ENCODE assay signal across 21 cellular contexts in the genomic region with DNA sequence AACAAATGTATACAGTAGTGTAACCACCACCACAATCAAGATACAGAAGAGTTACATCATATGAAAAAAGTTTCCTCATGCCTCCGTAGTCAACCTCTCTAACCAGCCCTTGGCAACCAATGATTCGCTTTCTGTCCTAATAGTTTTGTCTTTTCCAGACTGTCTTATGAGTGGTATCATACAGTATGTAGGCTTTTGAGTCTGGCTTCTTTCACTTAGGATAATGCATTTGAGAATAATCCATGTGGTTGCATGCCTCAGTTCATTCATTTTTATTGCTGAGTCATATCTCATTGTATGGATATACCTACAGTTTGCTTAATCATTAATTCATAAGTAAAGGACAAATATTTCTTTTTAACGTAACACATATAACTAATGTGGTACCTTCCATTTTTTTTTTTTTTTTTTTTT.
DNase-seq lines count a peak whose midpoint lies in the region; ATAC-seq, FAIRE-seq and TF ChIP-seq lines count a peak whose summit lies in the region.
"Had no signal": no experiment of that assay in that cellular context is flagged by ENCODE, and none has a peak within 500 bp of the region (broad histone marks: within the 10 kb centered on the region; RNA-seq: fewer than 3 reads in every experiment).

No MANE protein-coding gene starts in this region.

- no peak for TF ChIP-seq CTCF in SK-N-SH (IDR thresholded peaks at IDR 0.05)
- TF ChIP-seq CTCF in K562 (IDR thresholded peaks at IDR 0.05 in 2 of 3, conservative IDR thresholded peaks at IDR 0.05 in 1 of 3; ENCODE audit: insufficient read depth in 2 of 3, low read depth in 1 of 3, low read length in 3 of 3) = no peak
- no peak for TF ChIP-seq CTCF in keratinocyte (optimal IDR thresholded peaks at IDR 0.05 in 1 of 3, IDR thresholded peaks at IDR 0.05 in 1 of 3, conservative IDR thresholded peaks at IDR 0.05 in 1 of 3; ENCODE audit: extremely low read depth in 1 of 3, insufficient read depth in 2 of 3, low read length in 3 of 3)

- no peak for TF ChIP-seq RAD21 in SK-N-SH (IDR thresholded peaks at IDR 0.05; ENCODE audit: low read length)
- no peak for TF ChIP-seq RAD21 in K562 (CRISPR knock-in tag; conservative IDR thresholded peaks at IDR 0.05 in 1 of 2, IDR thresholded peaks at IDR 0.05 in 1 of 2)

- no peaks in the 10 kb centered on the region for H3K9me3 ChIP-seq in SK-N-SH
- H3K9me3 ChIP-seq in K562 (replicated peaks; ENCODE audit: control insufficient read depth, insufficient read depth, low read depth, low read length) = no peaks in the 10 kb centered on the region
- no peaks in the 10 kb centered on the region for H3K9me3 ChIP-seq in keratinocyte (ENCODE audit: control insufficient read depth, low read depth, low read length)
- H3K9me3 ChIP-seq: SJSA1, uterus had no signal

- H3K9me1 ChIP-seq in K562 (ENCODE audit: control insufficient read depth, insufficient read depth, low read length) (no peaks in the 10 kb centered on the region), keratinocyte (ENCODE audit: control insufficient read depth, extremely low read depth, insufficient read depth, low read length) (no peaks in the 10 kb centered on the region)

- H2AFZ ChIP-seq in SK-N-SH (ENCODE audit: low read depth) = no peak overlapping the region
- no peak overlapping the region for H2AFZ ChIP-seq in K562 (ENCODE audit: low read depth, low read length)
- H2AFZ ChIP-seq in keratinocyte (ENCODE audit: control insufficient read depth, low read length) = no peak overlapping the region

- H3K4me3 ChIP-seq in SK-N-SH (ENCODE audit: low read depth in 2 of 2, low read length in 1 of 2) = no peak overlapping the region
- H3K4me3 ChIP-seq in K562 = no peak overlapping the region
- H3K4me3 ChIP-seq in keratinocyte (ENCODE audit: control insufficient read depth in 2 of 3, extremely low read depth in 1 of 3, insufficient read depth in 2 of 3, low read depth in 1 of 3, low read length in 3 of 3) = no peak overlapping the region
- H3K4me3 ChIP-seq: SJSA1, uterus had no signal

- peak overlapping the region in 1 of 2 experiments; percentile 2; a peak in 1 of 4 replicates for H3K27ac ChIP-seq in SK-N-SH (ENCODE audit: low read depth in 2 of 2, low read length in 1 of 2)
- H3K27ac ChIP-seq in K562 (ENCODE audit: extremely low read depth, low read depth, low read length) = no peak overlapping the region
- H3K27ac ChIP-seq in keratinocyte (ENCODE audit: control insufficient read depth, insufficient read depth, low read length) = no peak overlapping the region
- H3K27ac ChIP-seq: HL-60, SJSA1, uterus had no signal

- DNase-seq in SK-N-SH = no peak
- DNase-seq in NCI-H226 = peak; percentile 53
- no peak for DNase-seq in K562 (ENCODE audit: extremely low read depth in 1 of 4, low spot score in 3 of 4)
- DNase-seq in keratinocyte (ENCODE audit: low read depth, low spot score) = no peak
- no peak for DNase-seq in ecto neural progenitor cell (ENCODE audit: low spot score)
- DNase-seq: activated CD4-positive, alpha-beta T cell treated with anti-CD3 and anti-CD28 coated beads, Interleukin-2, amount 10 ng/mL, durations not matched to agents 7 days and 5 days; activated naive CD8-positive, alpha-beta T cell treated with anti-CD3 and anti-CD28 coated beads, Interleukin-2, amount 10 ng/mL, durations not matched to agents 7 days and 5 days; CD4-positive, alpha-beta memory T cell; central memory CD4-positive, alpha-beta T cell; EL; KBM-7; NCI-H1417 treated with DMSO at 0.1 percent for 48 hours; NCI-H345; nephron progenitor cell; NK-92 treated with Interleukin-12 subunit alpha and Interleukin-12 subunit beta, amount 100 ng/mL, for 24 hours; uterus had no signal

- TF ChIP-seq EP300 in SK-N-SH (IDR thresholded peaks at IDR 0.05; ENCODE audit: borderline replicate concordance in 1 of 2, low read depth in 1 of 2, low read length in 1 of 2) (no peak), K562 (IDR thresholded peaks at IDR 0.05; ENCODE audit: low read length) (no peak)

- H3K27me3 ChIP-seq in SK-N-SH (ENCODE audit: insufficient read depth) = no peaks in the 10 kb centered on the region
- H3K27me3 ChIP-seq in K562 (ENCODE audit: control insufficient read depth in 2 of 2, insufficient read depth in 2 of 2, low read length in 2 of 2) = peaks cover 5 to 30% of the 10 kb centered on the region in 2 experiments; a peak in 4 of 5 replicates
- H3K27me3 ChIP-seq in keratinocyte (ENCODE audit: control insufficient read depth, extremely low read depth, insufficient read depth, low read length) = no peaks in the 10 kb centered on the region
- H3K27me3 ChIP-seq: SJSA1, uterus had no signal

- in situ Hi-C loops in K562 (cut with MboI) = no loop called here

- H3K9ac ChIP-seq in SK-N-SH (no peak overlapping the region), K562 (ENCODE audit: insufficient read depth in 1 of 2, low read depth in 2 of 2, low read length in 2 of 2) (no peak overlapping the region), keratinocyte (ENCODE audit: control insufficient read depth, extremely low read depth, insufficient read depth, low read length) (no peak overlapping the region)

- H3F3A ChIP-seq in SK-N-SH (replicated peaks; ENCODE audit: insufficient read depth) = peaks cover 3% of the 10 kb centered on the region

- intact Hi-C loops in K562 (cut with micrococcal nuclease) = no loop called here

- ATAC-seq in SK-N-SH treated with all-trans-retinoic acid at 6 μM for 48 hours = peak; percentile 52
- no peak; the same call in 2 of the 3 replicates for ATAC-seq in K562
- no peak for ATAC-seq in GM18858 (IDR thresholded peaks at IDR 0.05; ENCODE audit: unreplicated experiment)
- ATAC-seq in GM21515 (IDR thresholded peaks at IDR 0.05; ENCODE audit: unreplicated experiment) = no peak

- H3K36me3 ChIP-seq in SK-N-SH (replicated peaks in 1 of 2; ENCODE audit: control insufficient read depth in 1 of 2, insufficient read depth in 2 of 2, low read length in 1 of 2) (no peaks in the 10 kb centered on the region), K562 (ENCODE audit: control insufficient read depth, insufficient read depth, low read length) (no peaks in the 10 kb centered on the region), keratinocyte (ENCODE audit: control insufficient read depth in 2 of 2, extremely low read depth in 1 of 2, insufficient read depth in 2 of 2, low read length in 2 of 2) (no peaks in the 10 kb centered on the region)
- H3K36me3 ChIP-seq: SJSA1, uterus had no signal

- H4K20me1 ChIP-seq in SK-N-SH (ENCODE audit: insufficient read depth) = no peaks in the 10 kb centered on the region
- H4K20me1 ChIP-seq in K562 (replicated peaks; ENCODE audit: control insufficient read depth, insufficient read depth, low read length) = no peaks in the 10 kb centered on the region
- H4K20me1 ChIP-seq in keratinocyte (ENCODE audit: control insufficient read depth, extremely low read depth, insufficient read depth, low read length) = no peaks in the 10 kb centered on the region

- no peaks in the 10 kb centered on the region for H3K9me2 ChIP-seq in SK-N-SH

- POLR2A ChIA-PET in SK-N-SH (lab: Yijun Ruan, JAX) = no interaction called here
- POLR2A ChIA-PET in K562 (lab: Yijun Ruan, JAX) = no interaction called here

- whole genome bisulfite sequencing in SK-N-SH (ENCODE audit: low lambda C conversion rate) = 74% methylated on average over 3 of the region's 3 CpGs
- WGBS in K562 (ENCODE audit: insufficient coverage, low coverage, missing lambda C conversion rate) = 10% methylated on average over 3 of the region's 3 CpGs

- BruUV-seq in K562 (replicated peaks; lab: Mats Ljungman, UMichigan) = no TSS peak

- peaks cover 0 to 14% of the 10 kb centered on the region in 2 experiments; a peak in 1 of 4 replicates for H3K4me1 ChIP-seq in SK-N-SH (ENCODE audit: control insufficient read depth in 1 of 2, insufficient read depth in 2 of 2, low read depth in 1 of 2, low read length in 1 of 2)
- H3K4me1 ChIP-seq in K562 (replicated peaks in 1 of 2; ENCODE audit: control insufficient read depth in 2 of 2, insufficient read depth in 2 of 2, low read length in 2 of 2) = no peaks in the 10 kb centered on the region
- H3K4me1 ChIP-seq in keratinocyte (ENCODE audit: control insufficient read depth, extremely low read depth, insufficient read depth, low read length) = peaks cover 33% of the 10 kb centered on the region
- H3K4me1 ChIP-seq: SJSA1, uterus had no signal

- H3K4me2 ChIP-seq in SK-N-SH = no peak overlapping the region
- H3K4me2 ChIP-seq in K562 (ENCODE audit: insufficient read depth, low read length) = no peak overlapping the region
- no peak overlapping the region for H3K4me2 ChIP-seq in keratinocyte (ENCODE audit: control insufficient read depth, extremely low read depth, insufficient read depth, low read depth, low read length)

- FAIRE-seq in K562 (lab: Jason Lieb, UNC) (no peak), keratinocyte (lab: Jason Lieb, UNC) (peak; percentile 41)

- dilution Hi-C loops in keratinocyte (cut with MboI; ENCODE audit: extremely low pct_ligation_motif_present, low sequenced_read_pairs) = no loop called here

- CTCF ChIA-PET in SK-N-SH (lab: Yijun Ruan, JAX) (interaction anchor here (1.3 kb wide), 1 partner anchor 166 kb away, joined by 3 read pairs; no protein-coding TSS in a partner anchor), K562 (lab: Yijun Ruan, JAX; ENCODE audit: low intra/inter-chr PET ratio) (no interaction called here)

- H3K79me2 ChIP-seq in SK-N-SH (ENCODE audit: insufficient read depth) = no peaks in the 10 kb centered on the region
- H3K79me2 ChIP-seq in K562 (ENCODE audit: control insufficient read depth, insufficient read depth, low read length) = no peaks in the 10 kb centered on the region
- no peaks in the 10 kb centered on the region for H3K79me2 ChIP-seq in keratinocyte (ENCODE audit: control insufficient read depth, insufficient read depth, low read length)

- no peak for TF ChIP-seq POLR2A in K562 (conservative IDR thresholded peaks at IDR 0.05)

TF ChIP-seq in SK-N-SH treated with all-trans-retinoic acid at 6 μM for 48 hours, 23 proteins besides CTCF, POLR2A, EP300 and RAD21:
- TF ChIP-seq ISL1 (CRISPR knock-in tag; IDR thresholded peaks at IDR 0.05) (peak; percentile 17), CSDC2 (CRISPR knock-in tag; IDR thresholded peaks at IDR 0.05) (no peak)

TF ChIP-seq in SK-N-SH, 30 proteins besides CTCF, POLR2A, EP300 and RAD21 (continues in another document):
- TF ChIP-seq FOXM1 (IDR thresholded peaks at IDR 0.05; ENCODE audit: low read depth) = no peak

TF ChIP-seq in K562, 482 proteins besides CTCF, POLR2A, EP300 and RAD21 (continues in another document):
- TF ChIP-seq ILK (tag; IDR thresholded peaks at IDR 0.05; ENCODE audit: borderline replicate concordance, low read depth) (no peak), ZFP91 (CRISPR knock-in tag; IDR thresholded peaks at IDR 0.05) (no peak)
